Comparison of ENCODE assay signal across 23 cellular contexts in the genomic region with DNA sequence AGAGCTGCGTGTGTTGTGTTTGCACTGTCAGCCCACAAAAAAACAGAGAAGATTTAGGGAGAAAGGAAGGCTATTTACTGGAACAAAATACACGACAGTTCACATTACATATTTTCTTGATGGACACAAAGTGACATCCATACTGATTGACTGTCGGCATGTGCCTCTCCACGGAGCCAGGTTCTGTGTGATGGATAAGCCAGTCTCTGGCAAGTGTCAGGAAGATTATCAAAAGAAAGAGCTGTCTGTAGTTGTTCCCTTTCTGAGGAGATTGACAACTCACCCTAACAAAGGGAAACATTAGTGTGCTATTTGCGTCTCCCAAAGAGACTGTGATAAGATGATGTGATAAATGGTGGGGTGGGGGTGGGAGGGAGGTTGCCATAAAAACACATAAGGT.
"Had no signal": no experiment of that assay in that cellular context is flagged by ENCODE, and none has a peak within 500 bp of the region (broad histone marks: within the 10 kb centered on the region; RNA-seq: fewer than 3 reads in every experiment).

No MANE protein-coding gene starts in this region.

- H3K4me1 Mint-ChIP-seq: activated naive CD4-positive, alpha-beta T cell treated with anti-CD3 and anti-CD28 coated beads, Interleukin-2, amount 50 U/mL, for 24 hours had no signal

- H3K4me3 ChIP-seq: body of pancreas had no signal

- ATAC-seq: activated CD8-positive, alpha-beta T cell treated with anti-CD3 and anti-CD28 coated beads, Interleukin-2, amount 10 ng/mL, durations not matched to agents 7 days and 5 days; body of pancreas; T-helper 17 cell; WTC11 had no signal

- H3K27ac ChIP-seq: body of pancreas had no signal

- H3K27ac Mint-ChIP-seq: activated CD8-positive, alpha-beta T cell treated with anti-CD3 and anti-CD28 coated beads, Interleukin-2, amount 10 ng/mL, durations not matched to agents 7 days and 5 days; activated naive CD4-positive, alpha-beta T cell treated with anti-CD3 and anti-CD28 coated beads, Interleukin-2, amount 50 U/mL, for 24 hours; activated T-cell treated with anti-CD3 and anti-CD28 coated beads, Interleukin-2, amount 50 U/mL, for 24 hours; activated T-helper 1 cell treated with anti-CD3 and anti-CD28 coated beads, Interleukin-12 subunit alpha, Interleukin-12 subunit beta, Interleukin-2, Interleukin-4 antibody, amounts not matched to agents 30 ng/mL and 10 ng/mL and 1 ng/mL, durations not matched to agents 14 hours and 24 hours and 36 hours; T-helper 17 cell; WTC11 had no signal

- H3K9me3 ChIP-seq: body of pancreas had no signal

- FAIRE-seq: RCC 7860 had no signal

- H3K4me3 Mint-ChIP-seq: activated CD8-positive, alpha-beta T cell treated with anti-CD3 and anti-CD28 coated beads, Interleukin-2, amount 10 ng/mL, durations not matched to agents 7 days and 5 days; activated naive CD4-positive, alpha-beta T cell treated with anti-CD3 and anti-CD28 coated beads, Interleukin-2, amount 50 U/mL, for 24 hours; activated T-cell treated with anti-CD3 and anti-CD28 coated beads, Interleukin-2, amount 50 U/mL, for 24 hours; activated T-helper 1 cell treated with anti-CD3 and anti-CD28 coated beads, Interleukin-12 subunit alpha, Interleukin-12 subunit beta, Interleukin-2, Interleukin-4 antibody, amounts not matched to agents 30 ng/mL and 10 ng/mL and 1 ng/mL, durations not matched to agents 14 hours and 24 hours and 36 hours; T-helper 17 cell; WTC11 had no signal

- H3K4me1 ChIP-seq: body of pancreas had no signal

- DNase-seq: activated CD4-positive, alpha-beta T cell treated with anti-CD3 and anti-CD28 coated beads for 48 hours; activated CD4-positive, alpha-beta T cell treated with anti-CD3 and anti-CD28 coated beads, Interleukin-2, amount 50 U/mL, for 4 hours; activated CD4-positive, CD25-positive, alpha-beta regulatory T cell treated with anti-CD3 and anti-CD28 coated beads, Interleukin-2, amount 50 U/mL, for 72 hours; activated CD8-positive, alpha-beta T cell treated with anti-CD3 and anti-CD28 coated beads, Interleukin-2, amount 10 ng/mL, durations not matched to agents 7 days and 5 days; activated effector memory CD4-positive, alpha-beta T cell treated with Interleukin-2 at 50 U/mL for 16 hours; activated naive CD4-positive, alpha-beta T cell; activated T-cell treated with anti-CD3 and anti-CD28 coated beads, Interleukin-2, amount 50 U/mL, for 24 hours; aorta; body of pancreas; KG1; NCI-H1048; NCI-H146; NCI-H187 treated with DMSO at 0.1 percent for 48 hours; NCI-H2081 treated with DMSO at 0.1 percent for 48 hours; NCI-H446; NCI-H524; SIG-M5; T-helper 17 cell; T-helper 9 cell had no signal

- H3K36me3 Mint-ChIP-seq: activated naive CD4-positive, alpha-beta T cell treated with anti-CD3 and anti-CD28 coated beads, Interleukin-2, amount 50 U/mL, for 24 hours; WTC11 had no signal

- H3K9me3 Mint-ChIP-seq: activated naive CD4-positive, alpha-beta T cell treated with anti-CD3 and anti-CD28 coated beads, Interleukin-2, amount 50 U/mL, for 24 hours; activated T-cell treated with anti-CD3 and anti-CD28 coated beads, Interleukin-2, amount 50 U/mL, for 24 hours; activated T-helper 1 cell treated with anti-CD3 and anti-CD28 coated beads, Interleukin-12 subunit alpha, Interleukin-12 subunit beta, Interleukin-2, Interleukin-4 antibody, amounts not matched to agents 30 ng/mL and 10 ng/mL and 1 ng/mL, durations not matched to agents 14 hours and 24 hours and 36 hours; WTC11 had no signal
